In genomic region chr3:143970773-143971366, GRCh38 we compare ENCODE assay signal across 8 cellular contexts.
DNase-seq lines count a peak whose midpoint lies in the region; ATAC-seq and TF ChIP-seq lines count a peak whose summit lies in the region.

No MANE protein-coding gene starts in this region.

- H3K9me3 ChIP-seq in muscle layer of colon (ENCODE audit: low read length): no peaks in the 10 kb centered on the region

- peaks cover 17% of the 10 kb centered on the region for H3K4me1 ChIP-seq in muscle layer of colon (ENCODE audit: insufficient read depth, low read length)

- H3K27ac Mint-ChIP-seq in stimulated activated effector memory CD8-positive, alpha-beta T cell treated with anti-CD3 and anti-CD28 coated beads, Interleukin-12 subunit alpha, Interleukin-12 subunit beta, amount 100 ng/mL, for 72 hours: peak overlapping the region; percentile 94

- H3K27me3 ChIP-seq in muscle layer of colon (ENCODE audit: control insufficient read depth in 1 of 2, insufficient read depth in 2 of 2, low read length in 2 of 2): no peaks in the 10 kb centered on the region

- H3K36me3 ChIP-seq in muscle layer of colon (ENCODE audit: insufficient read depth, low read length): no peaks in the 10 kb centered on the region

- peak overlapping the region; percentile 93 for H3K27ac ChIP-seq in muscle layer of colon (ENCODE audit: low read depth, low read length)

- H3K4me3 ChIP-seq in epithelial cell of esophagus (ENCODE audit: low read length): peak overlapping the region; percentile 74
- H3K4me3 ChIP-seq in muscle layer of colon (ENCODE audit: low read depth in 1 of 2, low read length in 2 of 2): peak overlapping the region; percentile 86 to 89

- peaks cover 24% of the 10 kb centered on the region for H3K36me3 Mint-ChIP-seq in stimulated activated effector memory CD8-positive, alpha-beta T cell treated with anti-CD3 and anti-CD28 coated beads, Interleukin-12 subunit alpha, Interleukin-12 subunit beta, amount 100 ng/mL, for 72 hours

- peak; percentile 66 for DNase-seq in NK-92 treated with Interleukin-12 subunit alpha and Interleukin-12 subunit beta, amount 100 ng/mL, for 24 hours (lab: John Stamatoyannopoulos, UW)
- no peak for DNase-seq in NK-92 (lab: John Stamatoyannopoulos, UW; ENCODE audit: unreplicated experiment)
- peak; percentile 78 for DNase-seq in NCI-H69 (lab: John Stamatoyannopoulos, UW)
- peak; percentile 35 for DNase-seq in activated T-cell treated with anti-CD3 and anti-CD28 coated beads for 24 hours (ENCODE audit: low read depth)
- DNase-seq in epithelial cell of esophagus (ENCODE audit: low read depth): no peak
- peak; percentile 43 to 84 for DNase-seq in stimulated activated effector memory CD8-positive, alpha-beta T cell treated with anti-CD3 and anti-CD28 coated beads, Interleukin-12 subunit alpha, Interleukin-12 subunit beta, amount 100 ng/mL, for 72 hours (ENCODE audit: low spot score in 2 of 2)

- H3K4me3 Mint-ChIP-seq in stimulated activated effector memory CD8-positive, alpha-beta T cell treated with anti-CD3 and anti-CD28 coated beads, Interleukin-12 subunit alpha, Interleukin-12 subunit beta, amount 100 ng/mL, for 72 hours: peak overlapping the region; percentile 85

- no peak for TF ChIP-seq CTCF in epithelial cell of esophagus (IDR thresholded peaks at IDR 0.05; ENCODE audit: insufficient read depth, low read depth, low read length, missing control alignments)

- no peaks in the 10 kb centered on the region for H3K9me3 Mint-ChIP-seq in stimulated activated effector memory CD8-positive, alpha-beta T cell treated with anti-CD3 and anti-CD28 coated beads, Interleukin-12 subunit alpha, Interleukin-12 subunit beta, amount 100 ng/mL, for 72 hours

- peaks cover 4% of the 10 kb centered on the region for H3K4me1 Mint-ChIP-seq in stimulated activated effector memory CD8-positive, alpha-beta T cell treated with anti-CD3 and anti-CD28 coated beads, Interleukin-12 subunit alpha, Interleukin-12 subunit beta, amount 100 ng/mL, for 72 hours

- peak; percentile 26 for ATAC-seq in HG02973 (IDR thresholded peaks at IDR 0.05; ENCODE audit: unreplicated experiment)
- peak; percentile 56 for ATAC-seq in stimulated activated effector memory CD8-positive, alpha-beta T cell treated with anti-CD3 and anti-CD28 coated beads, Interleukin-12 subunit alpha, Interleukin-12 subunit beta, amount 100 ng/mL, for 72 hours

- H3K9ac ChIP-seq in muscle layer of colon (ENCODE audit: low read length): peak overlapping the region; percentile 80

Comparison
In these comparisons a context has a peak if more than half of its experiments do, and no peak if none do; other contexts are left out.
1. DNase-seq: peak in NK-92 treated with Interleukin-12 subunit alpha and Interleukin-12 subunit beta, amount 100 ng/mL, for 24 hours (single experiment), NCI-H69 (single experiment), activated T-cell treated with anti-CD3 and anti-CD28 coated beads for 24 hours (single experiment) and stimulated activated effector memory CD8-positive, alpha-beta T cell treated with anti-CD3 and anti-CD28 coated beads, Interleukin-12 subunit alpha, Interleukin-12 subunit beta, amount 100 ng/mL, for 72 hours (2 of 2); none in NK-92 (single experiment) and epithelial cell of esophagus (single experiment).